Comparison of ENCODE assay signal across 1 cellular context in the genomic region with DNA sequence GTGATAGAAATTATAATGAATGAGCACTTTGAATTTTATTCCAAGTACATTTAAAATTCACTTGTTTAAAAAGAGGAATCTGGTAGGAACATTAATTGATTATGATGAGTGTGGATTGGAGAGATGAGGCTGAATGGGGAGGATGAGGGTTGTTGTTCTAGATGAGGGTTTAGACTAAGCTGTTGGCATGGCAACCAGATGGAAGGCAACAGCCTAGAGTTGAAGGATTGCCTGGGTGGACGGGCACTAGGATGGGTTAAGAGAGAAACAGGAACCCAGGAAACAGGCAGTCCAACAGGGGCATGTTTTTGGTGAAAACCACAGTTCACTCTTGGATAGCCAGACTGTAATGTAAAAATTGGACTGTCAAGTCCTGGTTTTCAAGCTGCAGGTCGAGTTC.
TF ChIP-seq lines count a peak whose summit lies in the region.

No MANE protein-coding gene starts in this region.

TF ChIP-seq in K562, 482 proteins besides CTCF, POLR2A, EP300 and RAD21 (continued from another document):
- TF ChIP-seq, protein P1, sequence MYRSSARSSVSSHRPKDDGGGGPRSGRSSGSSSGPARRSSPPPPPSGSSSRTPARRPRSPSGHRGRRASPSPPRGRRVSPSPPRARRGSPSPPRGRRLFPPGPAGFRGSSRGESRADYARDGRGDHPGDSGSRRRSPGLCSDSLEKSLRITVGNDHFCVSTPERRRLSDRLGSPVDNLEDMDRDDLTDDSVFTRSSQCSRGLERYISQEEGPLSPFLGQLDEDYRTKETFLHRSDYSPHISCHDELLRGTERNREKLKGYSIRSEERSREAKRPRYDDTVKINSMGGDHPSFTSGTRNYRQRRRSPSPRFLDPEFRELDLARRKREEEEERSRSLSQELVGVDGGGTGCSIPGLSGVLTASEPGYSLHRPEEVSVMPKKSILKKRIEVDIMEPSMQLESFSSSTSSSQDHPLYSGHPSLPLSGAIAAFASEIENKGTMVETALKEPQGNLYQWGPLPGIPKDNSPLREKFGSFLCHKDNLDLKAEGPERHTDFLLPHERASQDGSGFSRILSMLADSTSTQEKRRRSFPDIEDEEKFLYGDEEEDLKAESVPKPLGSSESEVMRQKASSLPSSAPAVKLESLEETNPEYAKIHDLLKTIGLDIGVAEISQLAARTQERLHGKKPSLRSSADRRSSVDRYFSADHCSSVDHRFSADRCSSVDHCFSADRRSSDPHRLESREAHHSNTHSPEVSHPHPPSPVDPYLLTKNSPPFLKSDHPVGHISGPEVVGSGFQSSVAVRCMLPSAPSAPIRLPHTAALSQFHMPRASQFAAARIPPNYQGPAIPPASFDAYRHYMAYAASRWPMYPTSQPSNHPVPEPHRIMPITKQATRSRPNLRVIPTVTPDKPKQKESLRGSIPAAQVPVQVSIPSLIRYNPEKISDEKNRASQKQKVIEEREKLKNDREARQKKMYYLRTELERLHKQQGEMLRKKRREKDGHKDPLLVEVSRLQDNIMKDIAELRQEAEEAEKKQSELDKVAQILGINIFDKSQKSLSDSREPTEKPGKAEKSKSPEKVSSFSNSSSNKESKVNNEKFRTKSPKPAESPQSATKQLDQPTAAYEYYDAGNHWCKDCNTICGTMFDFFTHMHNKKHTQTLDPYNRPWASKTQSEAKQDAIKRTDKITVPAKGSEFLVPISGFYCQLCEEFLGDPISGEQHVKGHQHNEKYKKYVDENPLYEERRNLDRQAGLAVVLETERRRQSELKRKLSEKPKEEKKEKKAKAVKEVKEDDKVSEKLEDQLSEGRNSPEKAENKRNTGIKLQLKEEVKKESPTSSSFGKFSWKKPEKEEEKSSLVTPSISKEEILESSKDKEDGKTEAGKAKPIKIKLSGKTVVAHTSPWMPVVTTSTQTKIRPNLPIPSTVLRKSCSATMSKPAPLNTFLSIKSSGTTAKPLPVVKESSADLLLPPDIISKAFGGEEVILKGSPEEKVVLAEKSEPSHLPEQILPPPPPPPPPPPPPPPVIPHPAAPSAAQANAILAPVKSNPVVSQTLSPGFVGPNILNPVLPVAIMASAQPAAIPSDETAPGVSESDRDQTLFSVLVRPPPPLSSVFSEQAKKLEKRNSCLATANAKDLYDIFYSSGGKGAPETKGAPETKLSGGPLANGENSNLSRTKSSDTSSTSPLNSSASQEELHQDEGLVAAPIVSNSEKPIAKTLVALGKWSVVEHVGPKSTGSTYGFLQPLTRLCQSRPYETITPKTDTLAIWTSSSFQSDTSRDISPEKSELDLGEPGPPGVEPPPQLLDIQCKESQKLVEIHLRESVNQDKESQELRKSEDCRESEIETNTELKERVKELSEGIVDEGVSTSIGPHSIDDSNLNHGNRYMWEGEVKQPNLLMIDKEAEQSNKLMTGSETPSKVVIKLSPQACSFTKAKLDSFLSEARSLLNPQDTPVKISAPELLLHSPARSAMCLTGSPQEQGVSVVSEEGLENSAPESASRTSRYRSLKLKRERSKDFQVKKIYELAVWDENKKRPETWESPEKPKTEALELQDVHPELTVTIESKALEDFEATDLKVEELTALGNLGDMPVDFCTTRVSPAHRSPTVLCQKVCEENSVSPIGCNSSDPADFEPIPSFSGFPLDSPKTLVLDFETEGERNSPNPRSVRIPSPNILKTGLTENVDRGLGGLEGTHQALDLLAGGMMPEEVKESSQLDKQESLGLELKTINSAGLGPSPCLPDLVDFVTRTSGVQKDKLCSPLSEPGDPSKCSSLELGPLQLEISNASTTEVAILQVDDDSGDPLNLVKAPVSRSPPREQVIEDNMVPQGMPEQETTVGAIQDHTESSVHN (IDR thresholded peaks at IDR 0.05; ENCODE audit: borderline replicate concordance in 1 of 2, low read depth in 1 of 2), result no peak
- TF ChIP-seq FOSL1 (tag; conservative IDR thresholded peaks at IDR 0.05) (no peak), ZNF143 (CRISPR knock-in tag; IDR thresholded peaks at IDR 0.05) (no peak), C11orf30 (IDR thresholded peaks at IDR 0.05; ENCODE audit: low read depth) (no peak)
- TF ChIP-seq, protein P2, sequence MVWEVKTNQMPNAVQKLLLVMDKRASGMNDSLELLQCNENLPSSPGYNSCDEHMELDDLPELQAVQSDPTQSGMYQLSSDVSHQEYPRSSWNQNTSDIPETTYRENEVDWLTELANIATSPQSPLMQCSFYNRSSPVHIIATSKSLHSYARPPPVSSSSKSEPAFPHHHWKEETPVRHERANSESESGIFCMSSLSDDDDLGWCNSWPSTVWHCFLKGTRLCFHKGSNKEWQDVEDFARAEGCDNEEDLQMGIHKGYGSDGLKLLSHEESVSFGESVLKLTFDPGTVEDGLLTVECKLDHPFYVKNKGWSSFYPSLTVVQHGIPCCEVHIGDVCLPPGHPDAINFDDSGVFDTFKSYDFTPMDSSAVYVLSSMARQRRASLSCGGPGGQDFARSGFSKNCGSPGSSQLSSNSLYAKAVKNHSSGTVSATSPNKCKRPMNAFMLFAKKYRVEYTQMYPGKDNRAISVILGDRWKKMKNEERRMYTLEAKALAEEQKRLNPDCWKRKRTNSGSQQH (CRISPR knock-in tag; IDR thresholded peaks at IDR 0.05), result no peak
